In the genomic region with DNA sequence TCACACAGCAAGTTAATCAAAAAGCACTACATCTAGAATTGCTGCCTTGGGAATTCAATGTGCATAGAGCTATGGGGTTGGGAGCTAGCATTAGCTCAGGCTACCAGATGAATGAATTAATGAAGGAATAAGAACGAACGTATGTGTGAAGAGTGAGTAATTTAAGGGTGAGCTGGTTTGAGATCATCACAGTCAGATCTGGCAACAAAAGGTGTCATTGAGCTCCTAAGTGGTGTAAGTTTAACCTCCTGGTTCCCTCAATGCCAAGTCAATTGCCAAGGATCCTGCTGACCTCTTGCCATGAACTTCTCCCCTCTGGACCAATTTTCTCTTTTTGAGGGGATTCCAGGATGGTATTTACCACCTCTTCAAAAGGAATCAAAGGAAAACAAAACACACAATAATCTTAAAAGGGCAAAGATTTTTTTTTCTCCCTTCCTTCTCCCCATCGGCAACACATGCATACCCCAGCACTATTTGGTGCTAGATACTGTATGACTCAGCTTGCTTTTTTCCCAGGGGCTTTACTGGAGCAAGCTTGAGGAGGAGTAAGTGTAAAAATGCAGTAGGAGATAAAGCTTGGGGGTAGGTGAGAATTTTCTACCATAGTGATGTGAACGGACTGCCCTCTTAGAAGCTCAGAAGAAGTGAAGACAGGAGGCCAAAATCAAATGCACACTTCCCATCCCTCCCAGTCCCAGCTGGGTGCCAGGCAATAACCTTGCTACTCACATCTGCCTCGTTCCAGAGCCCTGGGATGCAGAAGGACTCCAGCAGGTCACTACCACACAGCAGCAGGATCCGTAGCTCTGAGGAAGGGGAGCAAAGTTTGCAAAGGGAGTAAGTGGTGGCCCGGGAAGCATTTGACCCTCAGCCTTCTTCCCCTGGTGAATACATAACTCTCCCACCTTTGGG, we compare ENCODE assay signal across 1 cellular context.
TF ChIP-seq lines count a peak whose summit lies in the region.

No MANE protein-coding gene starts in this region.

TF ChIP-seq in GM23338, 12 proteins besides CTCF, POLR2A, EP300 and RAD21 (continued from another document):
- TF ChIP-seq, protein P1, sequence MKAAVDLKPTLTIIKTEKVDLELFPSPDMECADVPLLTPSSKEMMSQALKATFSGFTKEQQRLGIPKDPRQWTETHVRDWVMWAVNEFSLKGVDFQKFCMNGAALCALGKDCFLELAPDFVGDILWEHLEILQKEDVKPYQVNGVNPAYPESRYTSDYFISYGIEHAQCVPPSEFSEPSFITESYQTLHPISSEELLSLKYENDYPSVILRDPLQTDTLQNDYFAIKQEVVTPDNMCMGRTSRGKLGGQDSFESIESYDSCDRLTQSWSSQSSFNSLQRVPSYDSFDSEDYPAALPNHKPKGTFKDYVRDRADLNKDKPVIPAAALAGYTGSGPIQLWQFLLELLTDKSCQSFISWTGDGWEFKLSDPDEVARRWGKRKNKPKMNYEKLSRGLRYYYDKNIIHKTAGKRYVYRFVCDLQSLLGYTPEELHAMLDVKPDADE (IDR thresholded peaks at IDR 0.05): no peak
- TF ChIP-seq NANOG (IDR thresholded peaks at IDR 0.05; ENCODE audit: borderline replicate concordance): no peak
